ENCODE assay signal across 1 cellular context in the genomic region with DNA sequence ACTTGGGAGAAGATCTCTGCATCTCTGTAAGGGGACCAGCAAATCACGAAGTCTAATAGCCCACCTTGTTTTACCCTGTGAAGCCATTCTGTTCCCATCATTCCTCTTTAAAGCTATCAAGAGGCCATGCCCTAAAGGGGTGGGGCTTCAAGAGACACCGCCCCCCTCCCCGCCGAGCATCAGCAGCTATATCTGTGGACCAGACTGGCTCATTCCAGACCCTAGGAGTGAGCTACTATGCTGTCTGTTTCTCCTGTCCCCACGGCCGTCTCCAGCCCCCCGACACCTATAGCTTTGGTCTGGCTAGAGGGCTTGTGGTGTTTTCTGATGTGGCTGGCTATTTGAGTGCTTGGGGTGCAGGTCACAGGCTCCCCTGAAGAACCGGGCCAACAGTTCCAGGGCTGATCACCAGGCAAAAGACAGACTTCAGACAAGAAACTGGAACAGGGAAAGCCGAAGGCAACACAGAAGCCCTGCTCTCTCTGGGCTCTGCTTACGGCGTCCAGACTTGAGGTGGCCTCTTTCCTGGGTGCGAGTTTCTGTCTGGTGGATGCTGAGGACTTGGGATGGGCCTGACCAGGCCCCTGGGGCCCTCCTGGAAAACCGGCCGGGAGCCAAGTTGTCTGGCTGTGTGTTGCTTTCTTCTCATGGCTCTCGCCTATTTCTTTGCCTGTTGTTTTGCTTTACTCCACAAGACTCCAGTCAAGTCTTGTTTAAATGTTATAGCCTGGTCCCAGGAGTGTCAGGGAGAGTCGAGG.
TF ChIP-seq lines count a peak whose summit lies in the region.

No MANE protein-coding gene starts in this region.

TF ChIP-seq in K562, 482 proteins besides CTCF, POLR2A, EP300 and RAD21 (continued from another document):
- no peak for TF ChIP-seq ZNF609 (CRISPR knock-in tag; IDR thresholded peaks at IDR 0.05; ENCODE audit: borderline replicate concordance)
- no peak for TF ChIP-seq ZNF696 (CRISPR knock-in tag; conservative IDR thresholded peaks at IDR 0.05)
- TF ChIP-seq ASH1L (IDR thresholded peaks at IDR 0.05; ENCODE audit: borderline replicate concordance, low read depth, partially characterized antibody): no peak
- no peak for TF ChIP-seq GATA2 (CRISPR knock-in tag; IDR thresholded peaks at IDR 0.05)
- TF ChIP-seq, protein P1, sequence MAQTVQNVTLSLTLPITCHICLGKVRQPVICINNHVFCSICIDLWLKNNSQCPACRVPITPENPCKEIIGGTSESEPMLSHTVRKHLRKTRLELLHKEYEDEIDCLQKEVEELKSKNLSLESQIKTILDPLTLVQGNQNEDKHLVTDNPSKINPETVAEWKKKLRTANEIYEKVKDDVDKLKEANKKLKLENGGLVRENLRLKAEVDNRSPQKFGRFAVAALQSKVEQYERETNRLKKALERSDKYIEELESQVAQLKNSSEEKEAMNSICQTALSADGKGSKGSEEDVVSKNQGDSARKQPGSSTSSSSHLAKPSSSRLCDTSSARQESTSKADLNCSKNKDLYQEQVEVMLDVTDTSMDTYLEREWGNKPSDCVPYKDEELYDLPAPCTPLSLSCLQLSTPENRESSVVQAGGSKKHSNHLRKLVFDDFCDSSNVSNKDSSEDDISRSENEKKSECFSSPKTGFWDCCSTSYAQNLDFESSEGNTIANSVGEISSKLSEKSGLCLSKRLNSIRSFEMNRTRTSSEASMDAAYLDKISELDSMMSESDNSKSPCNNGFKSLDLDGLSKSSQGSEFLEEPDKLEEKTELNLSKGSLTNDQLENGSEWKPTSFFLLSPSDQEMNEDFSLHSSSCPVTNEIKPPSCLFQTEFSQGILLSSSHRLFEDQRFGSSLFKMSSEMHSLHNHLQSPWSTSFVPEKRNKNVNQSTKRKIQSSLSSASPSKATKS (CRISPR knock-in tag; IDR thresholded peaks at IDR 0.05): no peak
TF ChIP-seq in K562: peak in this region for 0.
